In the genomic region with DNA sequence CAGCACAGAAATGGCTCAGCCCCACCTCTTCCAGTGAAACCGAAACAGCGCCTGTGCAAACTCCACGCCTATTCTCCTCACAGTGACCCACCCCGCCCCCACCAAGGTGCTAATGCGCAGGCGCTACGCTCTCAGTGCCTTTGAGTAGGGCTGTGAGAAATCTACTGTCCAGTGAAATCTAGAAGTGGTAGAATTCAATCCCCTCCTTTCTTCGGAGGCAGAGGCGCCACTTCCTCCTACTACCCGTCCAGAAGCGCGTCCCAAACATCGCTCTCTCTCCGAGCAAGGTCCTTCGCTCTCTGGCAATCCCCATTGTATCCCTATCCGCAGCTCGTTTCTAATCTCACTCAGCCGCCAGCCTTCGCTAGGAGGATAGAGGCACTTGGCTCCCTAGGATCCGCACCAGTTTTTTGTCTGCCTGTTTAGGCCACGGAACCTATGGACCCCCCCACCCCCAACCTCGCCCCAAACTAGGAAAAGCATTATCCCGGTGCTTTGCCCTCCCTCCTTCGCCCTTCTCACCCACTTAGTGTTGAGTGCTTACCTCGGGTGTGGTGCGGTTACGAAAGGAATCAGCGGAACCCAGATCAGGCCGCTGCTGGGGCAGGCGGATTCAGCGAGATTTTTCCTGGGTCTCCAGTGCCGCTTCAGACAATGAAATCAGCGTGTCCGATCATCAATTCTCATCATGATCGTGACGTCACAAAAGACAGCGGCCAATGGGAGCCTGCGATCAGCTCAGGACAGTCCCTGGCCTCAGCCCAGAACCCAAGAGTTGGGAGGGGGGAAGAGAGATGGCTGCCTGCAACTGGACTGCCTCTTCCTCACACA, we compare ENCODE assay signal across 8 cellular contexts. TPM values are rescaled to one million over a fixed set of nuclear protein-coding genes. Genes with fewer than 3 reads are reported as not detected.
A peak's percentile ranks its signal among the peaks of the same experiment; 100 is the strongest.
DNase-seq lines count a peak whose midpoint lies in the region; ATAC-seq, FAIRE-seq and TF ChIP-seq lines count a peak whose summit lies in the region.

A gene with protein sequence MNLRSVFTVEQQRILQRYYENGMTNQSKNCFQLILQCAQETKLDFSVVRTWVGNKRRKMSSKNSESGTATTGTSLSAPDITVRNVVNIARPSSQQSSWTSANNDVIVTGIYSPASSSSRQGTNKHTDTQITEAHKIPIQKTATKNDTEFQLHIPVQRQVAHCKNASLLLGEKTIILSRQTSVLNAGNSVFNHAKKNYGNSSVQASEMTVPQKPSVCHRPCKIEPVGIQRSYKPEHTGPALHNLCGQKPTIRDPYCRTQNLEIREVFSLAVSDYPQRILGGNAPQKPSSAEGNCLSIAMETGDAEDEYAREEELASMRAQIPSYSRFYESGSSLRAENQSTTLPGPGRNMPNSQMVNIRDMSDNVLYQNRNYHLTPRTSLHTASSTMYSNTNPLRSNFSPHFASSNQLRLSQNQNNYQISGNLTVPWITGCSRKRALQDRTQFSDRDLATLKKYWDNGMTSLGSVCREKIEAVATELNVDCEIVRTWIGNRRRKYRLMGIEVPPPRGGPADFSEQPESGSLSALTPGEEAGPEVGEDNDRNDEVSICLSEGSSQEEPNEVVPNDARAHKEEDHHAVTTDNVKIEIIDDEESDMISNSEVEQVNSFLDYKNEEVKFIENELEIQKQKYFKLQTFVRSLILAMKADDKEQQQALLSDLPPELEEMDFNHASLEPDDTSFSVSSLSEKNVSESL (minus strand): TSS at position 656 of the 831 bp plus-strand sequence. CDS start 27,056 bp downstream, outside the sequence.

- H3K27me3 ChIP-seq in small intestine (ENCODE audit: control insufficient read depth in 2 of 2, insufficient read depth in 2 of 2, low read length in 2 of 2), result no peaks in the 10 kb centered on the region

- no peaks in the 10 kb centered on the region for H3K4me1 ChIP-seq in small intestine (ENCODE audit: control insufficient read depth in 2 of 2, insufficient read depth in 1 of 2, low read depth in 1 of 2, low read length in 1 of 2)

- H3K4me3 ChIP-seq in small intestine (ENCODE audit: low read depth in 1 of 2, low read length in 2 of 2), result peak within 1 kb of the TSS; percentile 43 to 45

- TF ChIP-seq CTCF in GM10266 (IDR thresholded peaks at IDR 0.05; ENCODE audit: control insufficient read depth, insufficient read depth, low read depth, missing control alignments), result no peak

- ATAC-seq in HG02759 (IDR thresholded peaks at IDR 0.05; ENCODE audit: unreplicated experiment), result peak; percentile 94

- WGBS in small intestine, 3 donors, result 1 to 38% (median 5%) methylated on average over 29 to 38 of the region's 38 CpGs

- FAIRE-seq in small intestine (lab: Jason Lieb, UNC), result no peak

- no peaks in the 10 kb centered on the region for H3K36me3 ChIP-seq in small intestine (ENCODE audit: control insufficient read depth in 2 of 2, insufficient read depth in 2 of 2, low read length in 2 of 2)

- no peaks in the 10 kb centered on the region for H3K9me3 ChIP-seq in small intestine (ENCODE audit: control insufficient read depth, low read depth)

- DNase-seq in GM10266 (ENCODE audit: extremely low spot score), result peak; percentile 45
- peak; percentile 19 for DNase-seq in NCI-H2081 treated with DMSO at 0.1 percent for 48 hours (lab: John Stamatoyannopoulos, UW)
- peak; percentile 1 for DNase-seq in activated CD4-positive, CD25-positive, alpha-beta regulatory T cell treated with anti-CD3 and anti-CD28 coated beads, Interleukin-2, amount 50 U/mL, for 16 hours (ENCODE audit: low read depth, low spot score)
- DNase-seq in caudate nucleus (lab: John Stamatoyannopoulos, UW), result peak in 60 of 61 donors; percentile 1 to 85 (median 59)
- peak; percentile 81 for DNase-seq in iris pigment epithelial cell (ENCODE audit: low read depth)
- peak; percentile 75 for DNase-seq in small intestine
- DNase-seq in RKO (ENCODE audit: low spot score), result no peak

- H3K27ac ChIP-seq in caudate nucleus (ENCODE audit: low read depth, low read length), result peak within 1 kb of the TSS; percentile 90
- peak within 1 kb of the TSS in 1 of 2 donors; percentile 94 for H3K27ac ChIP-seq in small intestine (ENCODE audit: low read depth in 1 of 2, low read length in 1 of 2)

RNA-seq across cellular contexts. Expression of the gene that starts here (rescaled TPM):
- 1 to 10 TPM in 1 of 3 donors, under 1 TPM in 1, not detected in 1; 0.27 to 1.1 TPM for polyA plus RNA-seq in small intestine
